12 cellular contexts compared by ENCODE assay signal in genomic region chr7:101179117-101179779, GRCh38. TPM values are rescaled to one million over a fixed set of nuclear protein-coding genes. Genes with fewer than 3 reads are reported as not detected.
DNase-seq lines count a peak whose midpoint lies in the region; ATAC-seq, FAIRE-seq and TF ChIP-seq lines count a peak whose summit lies in the region.
"Had no signal": no experiment of that assay in that cellular context is flagged by ENCODE, and none has a peak within 500 bp of the region (broad histone marks: within the 10 kb centered on the region; RNA-seq: fewer than 3 reads in every experiment).

No MANE protein-coding gene starts in this region.

- DNase-seq in AG08396 (ENCODE audit: low spot score) (peak; percentile 36), EH (ENCODE audit: low read depth) (peak; percentile 35), Panc1 (ENCODE audit: low read depth, low spot score) (no peak), keratinocyte (ENCODE audit: low read depth, low spot score) (no peak), HT-29 (ENCODE audit: low spot score) (no peak), cerebellum (ENCODE audit: low spot score) (no peak), midbrain (lab: John Stamatoyannopoulos, UW) (no peak)
- DNase-seq: kidney, stomach had no signal

- FAIRE-seq in keratinocyte (lab: Jason Lieb, UNC), result no peak
- FAIRE-seq: kidney had no signal

- ATAC-seq in Panc1, result no peak
- ATAC-seq in HG02840 (IDR thresholded peaks at IDR 0.05; ENCODE audit: low FRiP score, unreplicated experiment), result no peak
- ATAC-seq: sciatic nerve had no signal

- dilution Hi-C loops in keratinocyte (cut with MboI; ENCODE audit: extremely low pct_ligation_motif_present, low sequenced_read_pairs), result no loop called here

- H3K79me2 ChIP-seq in keratinocyte (ENCODE audit: control insufficient read depth, insufficient read depth, low read length), result no peaks in the 10 kb centered on the region

- in situ Hi-C loops in Panc1 (cut with HindIII; ENCODE audit: low pct_unique_long_range_greater_than_20kb, low sequenced_read_pairs), result no loop called here

- H4K20me1 ChIP-seq in keratinocyte (ENCODE audit: control insufficient read depth, extremely low read depth, insufficient read depth, low read length), result no peaks in the 10 kb centered on the region

- CTCF ChIA-PET in Panc1 (lab: Charles Lee), result interaction anchor here (0.6 to 2.1 kb wide), 4 partner anchors 13 to 36 kb away, joined by 3 to 17 read pairs (median 4); no protein-coding TSS in a partner anchor

- 0 out of 2 replicates have a peak, but pooled peaks cover 2% of the 10 kb centered on the region for H3K27me3 ChIP-seq in Panc1 (ENCODE audit: control insufficient read depth, insufficient read depth, low read length)
- H3K27me3 ChIP-seq in keratinocyte (ENCODE audit: control insufficient read depth, extremely low read depth, insufficient read depth, low read length), result peaks cover 59% of the 10 kb centered on the region

- H3K9me3 ChIP-seq in Panc1 (ENCODE audit: control insufficient read depth, insufficient read depth, low read depth, low read length) (no peaks in the 10 kb centered on the region), keratinocyte (ENCODE audit: control insufficient read depth, low read depth, low read length) (no peaks in the 10 kb centered on the region)
- H3K9me3 ChIP-seq: stomach had no signal

- H3K4me3 ChIP-seq in Panc1 (ENCODE audit: low read depth in 2 of 2, low read length in 2 of 2) (peak overlapping the region; percentile 24 to 40), keratinocyte (ENCODE audit: control insufficient read depth in 2 of 3, extremely low read depth in 1 of 3, insufficient read depth in 2 of 3, low read depth in 1 of 3, low read length in 3 of 3) (no peak overlapping the region)

- TF ChIP-seq CTCF in Panc1 (IDR thresholded peaks at IDR 0.05) (no peak), keratinocyte (optimal IDR thresholded peaks at IDR 0.05 in 1 of 3, IDR thresholded peaks at IDR 0.05 in 1 of 3, conservative IDR thresholded peaks at IDR 0.05 in 1 of 3; ENCODE audit: extremely low read depth in 1 of 3, insufficient read depth in 2 of 3, low read length in 3 of 3) (no peak)

- peak overlapping the region; percentile 27 for H3K4me2 ChIP-seq in keratinocyte (ENCODE audit: control insufficient read depth, extremely low read depth, insufficient read depth, low read depth, low read length)

- intact Hi-C loops in Panc1 (cut with micrococcal nuclease; ENCODE audit: unreplicated experiment), result no loop called here

- no peak overlapping the region for H3K9ac ChIP-seq in keratinocyte (ENCODE audit: control insufficient read depth, extremely low read depth, insufficient read depth, low read length)

- H3K27ac ChIP-seq in Panc1 (ENCODE audit: low read length) (no peak overlapping the region), keratinocyte (ENCODE audit: control insufficient read depth, insufficient read depth, low read length) (no peak overlapping the region)
- H3K27ac ChIP-seq: stomach had no signal

- POLR2A ChIA-PET in Panc1 (lab: Charles Lee), result interaction anchor here (0.6 kb wide), 1 partner anchor 7 kb away, joined by 7 read pairs; no protein-coding TSS in a partner anchor

- H2AFZ ChIP-seq in keratinocyte (ENCODE audit: control insufficient read depth, low read length), result no peak overlapping the region

- no peaks in the 10 kb centered on the region for H3K36me3 ChIP-seq in Panc1 (ENCODE audit: control insufficient read depth, insufficient read depth, low read length)
- no peaks in the 10 kb centered on the region for H3K36me3 ChIP-seq in keratinocyte (ENCODE audit: control insufficient read depth in 2 of 2, extremely low read depth in 1 of 2, insufficient read depth in 2 of 2, low read length in 2 of 2)
- H3K36me3 ChIP-seq: stomach had no signal

- no peaks in the 10 kb centered on the region for H3K9me1 ChIP-seq in keratinocyte (ENCODE audit: control insufficient read depth, extremely low read depth, insufficient read depth, low read length)

- H3K4me1 ChIP-seq in Panc1 (ENCODE audit: control insufficient read depth, insufficient read depth, low read length), result peaks cover under 1% of the 10 kb centered on the region; the same call in 1 of the 2 replicates
- H3K4me1 ChIP-seq in keratinocyte (ENCODE audit: control insufficient read depth, extremely low read depth, insufficient read depth, low read length), result no peaks in the 10 kb centered on the region

- BruUV-seq in Panc1 (replicated peaks; lab: Mats Ljungman, UMichigan), result no TSS peak

RNA-seq across cellular contexts. Expression of gene NAT16, which starts 0.8 kb away (rescaled TPM):
- total RNA-seq in Panc1 (2021; ENCODE audit: unreplicated experiment), result 0.15 TPM
- polyA plus RNA-seq in Panc1 (2012; ENCODE audit: insufficient read length), result not detected
- not detected in 3 replicates for polyA plus RNA-seq in keratinocyte
- polyA plus RNA-seq in keratinocyte (2011; ENCODE audit: low read depth), result not detected
- not detected in 2 replicates for polyA plus RNA-seq in keratinocyte (2011; cell fraction: cytosol; rRNA removed)
- not detected in 2 replicates for polyA plus RNA-seq in keratinocyte (2011; cell fraction: nucleus; rRNA removed)
- polyA plus RNA-seq in keratinocyte (2012; ENCODE audit: low replicate concordance), result not detected in 2 replicates
- not detected in 3 replicates for polyA minus RNA-seq in keratinocyte
- not detected for polyA minus RNA-seq in keratinocyte (2011; cell fraction: cytosol; rRNA and poly(A)+ RNA removed)
- polyA minus RNA-seq in keratinocyte (2011; cell fraction: nucleus; rRNA and poly(A)+ RNA removed), result not detected in 2 replicates
- total RNA-seq in HT-29 (2014; rRNA removed; shearing (Covaris generic)), result 0.13 TPM in 2 replicates
- 2.1 TPM for total RNA-seq in cerebellum
- total RNA-seq: dermis microvascular lymphatic vessel endothelial cell, kidney, sciatic nerve, stomach had no signal

RNA-seq across cellular contexts. Expression of gene VGF, which starts 13.9 kb away (rescaled TPM):
- total RNA-seq in Panc1 (2021; ENCODE audit: unreplicated experiment) (4.4 TPM), cerebellum (21.2 TPM)
- polyA plus RNA-seq in Panc1 (2012; ENCODE audit: insufficient read length), result 10.8 TPM
- polyA plus RNA-seq in keratinocyte, result 0.04 to 0.06 TPM in 2 of 3 replicates, not detected in the other
- polyA plus RNA-seq in keratinocyte (2011; ENCODE audit: low read depth), result 0.16 TPM
- polyA plus RNA-seq in keratinocyte (2011; cell fraction: cytosol; rRNA removed), result 0.12 TPM in 1 of 2 replicates, not detected in the other
- polyA plus RNA-seq in keratinocyte (2011; cell fraction: nucleus; rRNA removed), result 0.13 TPM in 1 of 2 replicates, not detected in the other
- 0.15 and 0.55 TPM in 2 replicates for polyA plus RNA-seq in keratinocyte (2012; ENCODE audit: low replicate concordance)
- not detected in 3 replicates for polyA minus RNA-seq in keratinocyte
- not detected for polyA minus RNA-seq in keratinocyte (2011; cell fraction: cytosol; rRNA and poly(A)+ RNA removed)
- polyA minus RNA-seq in keratinocyte (2011; cell fraction: nucleus; rRNA and poly(A)+ RNA removed), result not detected in 2 replicates
- total RNA-seq in HT-29 (2014; rRNA removed; shearing (Covaris generic)), result 0.39 and 0.48 TPM in 2 replicates
- total RNA-seq: dermis microvascular lymphatic vessel endothelial cell, sciatic nerve had no signal

RNA-seq across cellular contexts. Expression of gene MOGAT3, which starts 21.6 kb away (rescaled TPM):
- total RNA-seq in Panc1 (2021; ENCODE audit: unreplicated experiment) (0.23 TPM), cerebellum (not detected)
- polyA plus RNA-seq in Panc1 (2012; ENCODE audit: insufficient read length), result 0.11 TPM
- not detected in 3 replicates for polyA plus RNA-seq in keratinocyte
- polyA plus RNA-seq in keratinocyte (2011; ENCODE audit: low read depth), result not detected
- not detected in 2 replicates for polyA plus RNA-seq in keratinocyte (2011; cell fraction: cytosol; rRNA removed)
- not detected in 2 replicates for polyA plus RNA-seq in keratinocyte (2011; cell fraction: nucleus; rRNA removed)
- polyA plus RNA-seq in keratinocyte (2012; ENCODE audit: low replicate concordance), result not detected in 2 replicates
- polyA minus RNA-seq in keratinocyte, result not detected in 3 replicates
- polyA minus RNA-seq in keratinocyte (2011; cell fraction: cytosol; rRNA and poly(A)+ RNA removed), result not detected
- not detected in 2 replicates for polyA minus RNA-seq in keratinocyte (2011; cell fraction: nucleus; rRNA and poly(A)+ RNA removed)
- total RNA-seq in HT-29 (2014; rRNA removed; shearing (Covaris generic)), result 6.7 and 8.2 TPM in 2 replicates
- total RNA-seq: dermis microvascular lymphatic vessel endothelial cell, sciatic nerve had no signal
- polyA plus RNA-seq: stomach had no signal

RNA-seq across cellular contexts. Expression of gene AP1S1, which starts 25.0 kb away (rescaled TPM):
- total RNA-seq in Panc1 (2021; ENCODE audit: unreplicated experiment) (74.2 TPM), cerebellum (61.0 TPM)
- 152 TPM for polyA plus RNA-seq in Panc1 (2012; ENCODE audit: insufficient read length)
- 279 to 310 TPM (median 289 TPM) in 3 replicates for polyA plus RNA-seq in keratinocyte
- 177 TPM for polyA plus RNA-seq in keratinocyte (2011; ENCODE audit: low read depth)
- polyA plus RNA-seq in keratinocyte (2011; cell fraction: cytosol; rRNA removed), result 272 and 352 TPM in 2 replicates
- polyA plus RNA-seq in keratinocyte (2011; cell fraction: nucleus; rRNA removed), result 191 and 237 TPM in 2 replicates
- 194 and 251 TPM in 2 replicates for polyA plus RNA-seq in keratinocyte (2012; ENCODE audit: low replicate concordance)
- polyA minus RNA-seq in keratinocyte, result 89.4 to 186 TPM (median 148 TPM) in 3 replicates
- 164 TPM for polyA minus RNA-seq in keratinocyte (2011; cell fraction: cytosol; rRNA and poly(A)+ RNA removed)
- 32.7 and 46.5 TPM in 2 replicates for polyA minus RNA-seq in keratinocyte (2011; cell fraction: nucleus; rRNA and poly(A)+ RNA removed)
- total RNA-seq in HT-29 (2014; rRNA removed; shearing (Covaris generic)), result 272 and 277 TPM in 2 replicates

RNA-seq across cellular contexts. Expression of gene PLOD3, which starts 38.1 kb away (rescaled TPM):
- total RNA-seq in Panc1 (2021; ENCODE audit: unreplicated experiment) (93.0 TPM), cerebellum (13.4 TPM)
- 122 TPM for polyA plus RNA-seq in Panc1 (2012; ENCODE audit: insufficient read length)
- 31.6 to 71.6 TPM (median 36.1 TPM) in 3 replicates for polyA plus RNA-seq in keratinocyte
- 14.8 TPM for polyA plus RNA-seq in keratinocyte (2011; ENCODE audit: low read depth)
- polyA plus RNA-seq in keratinocyte (2011; cell fraction: cytosol; rRNA removed), result 17.6 and 31.6 TPM in 2 replicates
- polyA plus RNA-seq in keratinocyte (2011; cell fraction: nucleus; rRNA removed), result 138 and 165 TPM in 2 replicates
- polyA plus RNA-seq in keratinocyte (2012; ENCODE audit: low replicate concordance), result 34.7 and 74.5 TPM in 2 replicates
- polyA minus RNA-seq in keratinocyte, result 27.8 to 135 TPM (median 43.3 TPM) in 3 replicates
- polyA minus RNA-seq in keratinocyte (2011; cell fraction: cytosol; rRNA and poly(A)+ RNA removed), result 52.4 TPM
- polyA minus RNA-seq in keratinocyte (2011; cell fraction: nucleus; rRNA and poly(A)+ RNA removed), result 99.9 and 133 TPM in 2 replicates
- total RNA-seq in HT-29 (2014; rRNA removed; shearing (Covaris generic)), result 245 and 252 TPM in 2 replicates

Comparison
In these comparisons a context has a peak if more than half of its experiments do, and no peak if none do; other contexts are left out.
1. DNase-seq: peak in AG08396 (single experiment) and EH (single experiment); none in Panc1 (single experiment), keratinocyte (single experiment), HT-29 (single experiment), cerebellum (single experiment) and midbrain (single experiment).
2. H3K4me3 ChIP-seq: peak in Panc1 (2 of 2); none in keratinocyte (0 of 3).